27 cellular contexts compared by ENCODE assay signal in genomic region chr22:31308181-31308580, GRCh38. TPM values are rescaled to one million over a fixed set of nuclear protein-coding genes. Genes with fewer than 3 reads are reported as not detected.
A peak's percentile ranks its signal among the peaks of the same experiment; 100 is the strongest.
DNase-seq lines count a peak whose midpoint lies in the region; ATAC-seq, FAIRE-seq and TF ChIP-seq lines count a peak whose summit lies in the region.
"Had no signal": no experiment of that assay in that cellular context is flagged by ENCODE, and none has a peak within 500 bp of the region (broad histone marks: within the 10 kb centered on the region; RNA-seq: fewer than 3 reads in every experiment).

No MANE protein-coding gene starts in this region.

- H3K9me3 ChIP-seq in neuronal stem cell (replicated peaks in 1 of 2; ENCODE audit: control insufficient read depth in 2 of 2, insufficient read depth in 1 of 2, low read depth in 1 of 2, low read length in 2 of 2) (no peaks in the 10 kb centered on the region), body of pancreas (no peaks in the 10 kb centered on the region)
- H3K9me3 ChIP-seq: adrenal gland, lower lobe of right lung, testis, vagina had no signal

- no peak overlapping the region for H3K4ac ChIP-seq in neuronal stem cell (ENCODE audit: low read length)

- peak overlapping the region; percentile 82 for H3K27ac Mint-ChIP-seq in activated naive CD4-positive, alpha-beta T cell treated with anti-CD3 and anti-CD28 coated beads for 36 hours
- H3K27ac Mint-ChIP-seq in activated T-helper 1 cell treated with anti-CD3 and anti-CD28 coated beads, Interleukin-12 subunit alpha, Interleukin-12 subunit beta, Interleukin-2, Interleukin-4 antibody, amounts not matched to agents 30 ng/mL and 10 ng/mL and 1 ng/mL, durations not matched to agents 14 hours and 24 hours and 36 hours, result peak overlapping the region; percentile 1
- H3K27ac Mint-ChIP-seq: HFFc6 had no signal

- H3K18ac ChIP-seq in neuronal stem cell (ENCODE audit: low read length), result no peak overlapping the region

- H2AK5ac ChIP-seq in neuronal stem cell (ENCODE audit: low read depth, low read length), result no peak overlapping the region

- H3K79me1 ChIP-seq in neuronal stem cell (ENCODE audit: low read depth, low read length), result no peaks in the 10 kb centered on the region

- ATAC-seq in body of pancreas (no peak), HG02763 (IDR thresholded peaks at IDR 0.05; ENCODE audit: unreplicated experiment) (no peak)
- ATAC-seq: lower lobe of right lung, SK-N-SH treated with all-trans-retinoic acid at 6 μM for 48 hours had no signal

- H3K9me3 Mint-ChIP-seq in activated naive CD4-positive, alpha-beta T cell treated with anti-CD3 and anti-CD28 coated beads for 36 hours, result no peaks in the 10 kb centered on the region
- no peaks in the 10 kb centered on the region for H3K9me3 Mint-ChIP-seq in activated T-helper 1 cell treated with anti-CD3 and anti-CD28 coated beads, Interleukin-12 subunit alpha, Interleukin-12 subunit beta, Interleukin-2, Interleukin-4 antibody, amounts not matched to agents 30 ng/mL and 10 ng/mL and 1 ng/mL, durations not matched to agents 14 hours and 24 hours and 36 hours
- H3K9me3 Mint-ChIP-seq: HFFc6 had no signal

- H2AFZ ChIP-seq in neuronal stem cell (ENCODE audit: low read length), result peak overlapping the region; percentile 27

- TF ChIP-seq POLR2A in GM12892 (IDR thresholded peaks at IDR 0.05; ENCODE audit: low read depth, low read length), result no peak
- no peak for TF ChIP-seq POLR2A in body of pancreas (IDR thresholded peaks at IDR 0.05)

- H3K27me3 ChIP-seq in neuronal stem cell (ENCODE audit: control insufficient read depth in 3 of 3, insufficient read depth in 3 of 3, low read depth in 1 of 3, low read length in 3 of 3), result no peaks in the 10 kb centered on the region
- no peaks in the 10 kb centered on the region for H3K27me3 ChIP-seq in body of pancreas
- H3K27me3 ChIP-seq: adrenal gland, testis, vagina had no signal

- H3K36me3 ChIP-seq in neuronal stem cell (replicated peaks in 1 of 2; ENCODE audit: control insufficient read depth in 2 of 2, insufficient read depth in 2 of 2, low read length in 2 of 2) (no peaks in the 10 kb centered on the region), body of pancreas (replicated peaks in 1 of 2; ENCODE audit: insufficient read depth in 1 of 2, low read depth in 2 of 2) (no peaks in the 10 kb centered on the region)
- H3K36me3 ChIP-seq: adrenal gland, lower lobe of right lung, vagina had no signal

- no peak overlapping the region for H2BK12ac ChIP-seq in neuronal stem cell (ENCODE audit: low read length)

- H3K27me3 Mint-ChIP-seq in activated naive CD4-positive, alpha-beta T cell treated with anti-CD3 and anti-CD28 coated beads for 36 hours (ENCODE audit: low read depth), result no peaks in the 10 kb centered on the region
- H3K27me3 Mint-ChIP-seq in activated T-helper 1 cell treated with anti-CD3 and anti-CD28 coated beads, Interleukin-12 subunit alpha, Interleukin-12 subunit beta, Interleukin-2, Interleukin-4 antibody, amounts not matched to agents 30 ng/mL and 10 ng/mL and 1 ng/mL, durations not matched to agents 14 hours and 24 hours and 36 hours (ENCODE audit: insufficient read depth), result no peaks in the 10 kb centered on the region

- no peak for TF ChIP-seq CTCF in body of pancreas (IDR thresholded peaks at IDR 0.05)

- peak; percentile 24 for DNase-seq in activated naive CD4-positive, alpha-beta T cell treated with anti-CD3 and anti-CD28 coated beads for 36 hours
- no peak for DNase-seq in activated naive CD4-positive, alpha-beta T cell treated with Interleukin-2 at 50 U/mL for 16 hours
- no peak for DNase-seq in GM12892 (ENCODE audit: insufficient read length)
- DNase-seq in activated T-helper 1 cell treated with anti-CD3 and anti-CD28 coated beads, Interleukin-12 subunit alpha, Interleukin-12 subunit beta, Interleukin-2, Interleukin-4 antibody, amounts not matched to agents 30 ng/mL and 10 ng/mL and 1 ng/mL, durations not matched to agents 14 hours and 24 hours and 36 hours (ENCODE audit: low spot score), result no peak
- DNase-seq in neuronal stem cell (ENCODE audit: low spot score), result no peak
- no peak for DNase-seq in body of pancreas
- no peak for DNase-seq in NCI-H446 treated with DMSO at 0.1 percent for 48 hours (lab: John Stamatoyannopoulos, UW)
- DNase-seq: activated CD4-positive, alpha-beta T cell treated with anti-CD3 and anti-CD28 coated beads, Interleukin-2, amount 50 U/mL, for 1 hour; activated T-cell treated with anti-CD3 and anti-CD28 coated beads, Interleukin-2, amount 50 U/mL, for 1 hour; adrenal gland; COR-L47; cortex of kidney; DND-41; HFFc6; kidney; lower lobe of right lung; MV-4-11; NCI-H1694 treated with DMSO at 0.1 percent for 48 hours; NCI-H2171 treated with DMSO at 0.1 percent for 48 hours; NCI-H526 treated with DMSO at 0.1 percent for 48 hours; testis had no signal

- H3K27ac ChIP-seq in neuronal stem cell (replicated peaks; ENCODE audit: low read length), result no peak overlapping the region
- H3K27ac ChIP-seq in body of pancreas, result no peak overlapping the region
- H3K27ac ChIP-seq: adrenal gland, KMS-11, lower lobe of right lung, RWPE1, testis, vagina had no signal

- H4K8ac ChIP-seq in neuronal stem cell (ENCODE audit: low read depth, low read length), result no peak overlapping the region

- intact Hi-C loops in activated naive CD4-positive, alpha-beta T cell treated with anti-CD3 and anti-CD28 coated beads for 36 hours (cut with micrococcal nuclease), result loop anchor here (1.0 kb wide), 1 partner anchor 16 kb away; the partner anchor contains the start of gene PIK3IP1
- intact Hi-C loops in activated T-helper 1 cell treated with anti-CD3 and anti-CD28 coated beads, Interleukin-12 subunit alpha, Interleukin-12 subunit beta, Interleukin-2, Interleukin-4 antibody, amounts not matched to agents 30 ng/mL and 10 ng/mL and 1 ng/mL, durations not matched to agents 14 hours and 24 hours and 36 hours (cut with micrococcal nuclease), result no loop called here
- intact Hi-C loops in body of pancreas (cut with DNase I), result no loop called here

- CTCF ChIA-PET in activated naive CD4-positive, alpha-beta T cell treated with anti-CD3 and anti-CD28 coated beads for 36 hours (lab: Charles Lee), result interaction anchor here (0.8 to 1.4 kb wide), 4 partner anchors 12 to 96 kb away, joined by 3 to 4 read pairs (median 3); partner anchors contain the start of gene LIMK2

- H3K36me3 Mint-ChIP-seq in activated naive CD4-positive, alpha-beta T cell treated with anti-CD3 and anti-CD28 coated beads for 36 hours (ENCODE audit: low read depth), result no peaks in the 10 kb centered on the region
- H3K36me3 Mint-ChIP-seq in activated T-helper 1 cell treated with anti-CD3 and anti-CD28 coated beads, Interleukin-12 subunit alpha, Interleukin-12 subunit beta, Interleukin-2, Interleukin-4 antibody, amounts not matched to agents 30 ng/mL and 10 ng/mL and 1 ng/mL, durations not matched to agents 14 hours and 24 hours and 36 hours (ENCODE audit: low read depth), result no peaks in the 10 kb centered on the region

- peaks cover 45% of the 10 kb centered on the region for H3K4me1 Mint-ChIP-seq in activated naive CD4-positive, alpha-beta T cell treated with anti-CD3 and anti-CD28 coated beads for 36 hours (ENCODE audit: low read depth)
- peaks cover 21% of the 10 kb centered on the region for H3K4me1 Mint-ChIP-seq in activated T-helper 1 cell treated with anti-CD3 and anti-CD28 coated beads, Interleukin-12 subunit alpha, Interleukin-12 subunit beta, Interleukin-2, Interleukin-4 antibody, amounts not matched to agents 30 ng/mL and 10 ng/mL and 1 ng/mL, durations not matched to agents 14 hours and 24 hours and 36 hours (ENCODE audit: low read depth)

- H3K23ac ChIP-seq in neuronal stem cell (ENCODE audit: low read depth, low read length, poor library complexity), result no peak overlapping the region

- H3K9ac ChIP-seq in neuronal stem cell (ENCODE audit: low read depth, low read length, poor library complexity), result no peak overlapping the region
- H3K9ac ChIP-seq: KMS-11 had no signal

- no peak overlapping the region for H3K4me3 Mint-ChIP-seq in activated naive CD4-positive, alpha-beta T cell treated with anti-CD3 and anti-CD28 coated beads for 36 hours
- H3K4me3 Mint-ChIP-seq in activated T-helper 1 cell treated with anti-CD3 and anti-CD28 coated beads, Interleukin-12 subunit alpha, Interleukin-12 subunit beta, Interleukin-2, Interleukin-4 antibody, amounts not matched to agents 30 ng/mL and 10 ng/mL and 1 ng/mL, durations not matched to agents 14 hours and 24 hours and 36 hours, result no peak overlapping the region
- H3K4me3 Mint-ChIP-seq: HFFc6 had no signal

- no peak overlapping the region for H2BK15ac ChIP-seq in neuronal stem cell (ENCODE audit: low read length)

- H3K14ac ChIP-seq in neuronal stem cell (ENCODE audit: low read length), result no peak overlapping the region

- H2BK5ac ChIP-seq in neuronal stem cell (ENCODE audit: low read length), result no peak overlapping the region

- H4K91ac ChIP-seq in neuronal stem cell (ENCODE audit: low read depth, low read length, poor library complexity), result no peak overlapping the region

- no peaks in the 10 kb centered on the region for H3K4me1 ChIP-seq in neuronal stem cell (ENCODE audit: control insufficient read depth in 2 of 2, insufficient read depth in 1 of 2, low read depth in 1 of 2, low read length in 2 of 2)
- H3K4me1 ChIP-seq in body of pancreas, result peaks cover 4% of the 10 kb centered on the region
- H3K4me1 ChIP-seq: adrenal gland, testis, vagina had no signal

- H2BK120ac ChIP-seq in neuronal stem cell (ENCODE audit: low read depth, low read length), result no peak overlapping the region

- peak; percentile 48 for FAIRE-seq in GM12892 (lab: Jason Lieb, UNC)
- FAIRE-seq: GM19239, kidney had no signal

- no peak overlapping the region for H3K4me2 ChIP-seq in neuronal stem cell (ENCODE audit: insufficient read depth, low read length, poor library complexity, severe bottlenecking)
- H3K4me2 ChIP-seq: KMS-11 had no signal

- H3K4me3 ChIP-seq in neuronal stem cell (ENCODE audit: low read length in 2 of 2) (no peak overlapping the region), body of pancreas (no peak overlapping the region)
- H3K4me3 ChIP-seq: adrenal gland, lower lobe of right lung, testis, vagina had no signal

RNA-seq across cellular contexts. Expression of gene PIK3IP1, which starts 15.9 kb away (rescaled TPM):
- 10 to 100 TPM; 27.4 to 28.6 TPM for total RNA-seq in activated naive CD4-positive, alpha-beta T cell treated with anti-CD3 and anti-CD28 coated beads for 36 hours
- 4.5 TPM for polyA plus RNA-seq in GM12892 (2012; ENCODE audit: missing spikeins)
- total RNA-seq in activated T-helper 1 cell treated with anti-CD3 and anti-CD28 coated beads, Interleukin-12 subunit alpha, Interleukin-12 subunit beta, Interleukin-2, Interleukin-4 antibody, amounts not matched to agents 30 ng/mL and 10 ng/mL and 1 ng/mL, durations not matched to agents 14 hours and 24 hours and 36 hours, result 11.1 and 12.3 TPM in 2 replicates
- 2.2 TPM for polyA plus RNA-seq in neuronal stem cell (2013, experiment 1 of 2)
- polyA plus RNA-seq in neuronal stem cell (2013, experiment 2 of 2), result 2.4 TPM
- total RNA-seq in body of pancreas, result 10 to 100 TPM in 1 of 2 donors, 1 to 10 TPM in 1; 5.6 to 18.9 TPM

RNA-seq across cellular contexts. Expression of gene PATZ1, which starts 38.0 kb away (rescaled TPM):
- 10 to 100 TPM; 18.5 to 19.4 TPM for total RNA-seq in activated naive CD4-positive, alpha-beta T cell treated with anti-CD3 and anti-CD28 coated beads for 36 hours
- 8.2 TPM for polyA plus RNA-seq in GM12892 (2012; ENCODE audit: missing spikeins)
- total RNA-seq in activated T-helper 1 cell treated with anti-CD3 and anti-CD28 coated beads, Interleukin-12 subunit alpha, Interleukin-12 subunit beta, Interleukin-2, Interleukin-4 antibody, amounts not matched to agents 30 ng/mL and 10 ng/mL and 1 ng/mL, durations not matched to agents 14 hours and 24 hours and 36 hours, result 29.5 and 31.5 TPM in 2 replicates
- 44.4 TPM for polyA plus RNA-seq in neuronal stem cell (2013, experiment 1 of 2)
- polyA plus RNA-seq in neuronal stem cell (2013, experiment 2 of 2), result 44.7 TPM
- 10 to 100 TPM; 24.1 to 25.1 TPM for total RNA-seq in body of pancreas
